8 cellular contexts compared by ENCODE assay signal in the genomic region with DNA sequence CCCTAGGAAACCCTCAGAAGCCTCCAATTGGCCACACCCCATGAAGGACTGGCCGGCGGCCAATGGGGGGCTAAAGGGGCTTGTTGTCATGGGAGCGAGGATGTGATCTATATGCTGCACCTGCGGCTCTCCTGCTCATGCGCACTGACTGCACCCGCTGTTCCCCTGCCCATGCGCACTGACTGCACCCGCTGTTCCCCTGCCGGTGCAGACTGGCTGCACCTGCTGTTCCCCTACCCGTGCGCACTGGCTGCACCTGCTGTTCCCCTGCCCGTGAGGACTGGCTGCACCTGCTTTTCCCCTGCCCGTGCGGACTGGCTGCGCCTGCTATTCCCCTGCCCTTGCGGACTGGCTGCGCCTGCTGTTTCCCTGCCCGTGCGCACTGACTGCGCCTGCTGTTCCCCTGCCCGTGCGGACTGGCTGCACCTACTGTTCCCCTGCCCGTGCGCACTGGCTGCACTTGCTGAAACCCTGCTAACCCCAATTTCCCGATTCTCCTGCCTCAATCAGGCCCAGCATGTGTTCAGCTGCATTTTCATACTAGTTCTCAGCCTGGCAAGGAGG. TPM values are rescaled to one million over a fixed set of nuclear protein-coding genes. Genes with fewer than 3 reads are reported as not detected.
DNase-seq lines count a peak whose midpoint lies in the region; ATAC-seq, FAIRE-seq and TF ChIP-seq lines count a peak whose summit lies in the region.

No MANE protein-coding gene starts in this region.

- intact Hi-C loops in CD4-positive, alpha-beta memory T cell (cut with micrococcal nuclease): no loop called here

- peak overlapping the region; percentile 99 for H3K4me2 ChIP-seq in OCI-LY1 (ENCODE audit: low read length)

- no peaks in the 10 kb centered on the region for H3K9me3 ChIP-seq in CD4-positive, alpha-beta memory T cell (ENCODE audit: control insufficient read depth in 1 of 2, low read length in 2 of 2)
- peaks cover 5% of the 10 kb centered on the region for H3K9me3 ChIP-seq in OCI-LY1 (ENCODE audit: low read length)
- no peaks in the 10 kb centered on the region for H3K9me3 ChIP-seq in iPS-15b (ENCODE audit: control insufficient read depth, insufficient read depth, low read length)
- H3K9me3 ChIP-seq in tibial nerve: no peaks in the 10 kb centered on the region

- CTCF ChIA-PET in CD4-positive, alpha-beta memory T cell (lab: Charles Lee; ENCODE audit: partially characterized antibody): no interaction called here

- peak; percentile 85 for FAIRE-seq in HTR-8/SVneo (lab: Jason Lieb, UNC)

- H3K9ac ChIP-seq in OCI-LY1 (ENCODE audit: low read length): peak overlapping the region; percentile 78
- H3K9ac ChIP-seq in iPS-15b (ENCODE audit: low read depth, low read length): peak overlapping the region; percentile 60

- H3K27me3 Mint-ChIP-seq in CD4-positive, alpha-beta memory T cell: peaks cover 8 to 13% of the 10 kb centered on the region in 2 donors

- no peak overlapping the region for H2AFZ ChIP-seq in OCI-LY1 (ENCODE audit: low read length)

- peak overlapping the region in 1 of 2 donors; percentile 47 for H3K4me3 ChIP-seq in CD4-positive, alpha-beta memory T cell (ENCODE audit: low read length in 2 of 2)
- H3K4me3 ChIP-seq in OCI-LY1 (ENCODE audit: low read depth, low read length, poor library complexity, severe bottlenecking): peak overlapping the region; percentile 78
- peak overlapping the region; percentile 83 for H3K4me3 ChIP-seq in iPS-15b (ENCODE audit: low read depth, low read length)
- peak overlapping the region in 2 of 4 donors; percentile 3 to 5 for H3K4me3 ChIP-seq in tibial nerve

- H3K27ac Mint-ChIP-seq in CD4-positive, alpha-beta memory T cell: no peak overlapping the region

- ATAC-seq in GM19467 (IDR thresholded peaks at IDR 0.05; ENCODE audit: unreplicated experiment): peak; percentile 92

- H3K27me3 ChIP-seq in CD4-positive, alpha-beta memory T cell (ENCODE audit: insufficient read depth, low read length): no peaks in the 10 kb centered on the region
- H3K27me3 ChIP-seq in OCI-LY1 (ENCODE audit: insufficient read depth, low read length) (peaks cover 3% of the 10 kb centered on the region; the same call in 1 of the 2 replicates), iPS-15b (ENCODE audit: control insufficient read depth, insufficient read depth, low read length) (peaks cover 11% of the 10 kb centered on the region), tibial nerve (peaks cover 0 to 24% of the 10 kb centered on the region in 2 donors)

- no peaks in the 10 kb centered on the region for H3K36me3 ChIP-seq in CD4-positive, alpha-beta memory T cell (ENCODE audit: insufficient read depth, low read length)
- H3K36me3 ChIP-seq in OCI-LY1 (ENCODE audit: insufficient read depth, low read length) (no peaks in the 10 kb centered on the region; the same call in 1 of the 2 replicates), iPS-15b (ENCODE audit: control insufficient read depth, insufficient read depth, low read length) (no peaks in the 10 kb centered on the region), tibial nerve (no peaks in the 10 kb centered on the region)

- no peaks in the 10 kb centered on the region for H3K79me2 ChIP-seq in OCI-LY1 (ENCODE audit: insufficient read depth, low read length)

- H3K4me1 ChIP-seq in CD4-positive, alpha-beta memory T cell (ENCODE audit: insufficient read depth, low read length): peaks cover 8% of the 10 kb centered on the region
- H3K4me1 ChIP-seq in OCI-LY1 (ENCODE audit: insufficient read depth, low read length, severe bottlenecking) (peaks cover 25% of the 10 kb centered on the region), iPS-15b (ENCODE audit: control insufficient read depth, insufficient read depth, low read length) (peaks cover 15% of the 10 kb centered on the region), tibial nerve (peaks cover 0 to 13% (median 0%) of the 10 kb centered on the region in 4 donors)

- H3K9me2 ChIP-seq in OCI-LY1 (ENCODE audit: low read depth, low read length): no peaks in the 10 kb centered on the region

- H3K27ac ChIP-seq in CD4-positive, alpha-beta memory T cell (ENCODE audit: low read depth, low read length): no peak overlapping the region
- H3K27ac ChIP-seq in OCI-LY1 (ENCODE audit: low read depth, low read length, poor library complexity, severe bottlenecking) (peak overlapping the region; percentile 69), tibial nerve (no peak overlapping the region)

- H3K36me3 Mint-ChIP-seq in CD4-positive, alpha-beta memory T cell: no peaks in the 10 kb centered on the region

- 2 to 4% methylated on average over 24 of the region's 25 CpGs for WGBS in tibial nerve, 2 donors

- no peaks in the 10 kb centered on the region for H4K20me1 ChIP-seq in OCI-LY1 (ENCODE audit: insufficient read depth, low read length)

- H3K4me1 Mint-ChIP-seq in CD4-positive, alpha-beta memory T cell: peaks cover 0 to 12% (median 1%) of the 10 kb centered on the region in 4 donors

- peak; percentile 13 to 47 (median 44) for DNase-seq in CD4-positive, alpha-beta memory T cell
- DNase-seq in HTR-8/SVneo (ENCODE audit: insufficient read length, low spot score) (peak; percentile 55), tibial nerve (ENCODE audit: low spot score in 2 of 2) (no peak)
- peak; percentile 20 for DNase-seq in activated effector memory CD4-positive, alpha-beta T cell treated with Interleukin-2 at 50 U/mL for 16 hours
- DNase-seq in stimulated activated CD4-positive, alpha-beta T cell treated with anti-CD3 and anti-CD28 coated beads, Interleukin-15, amount 100 ng/mL, for 48 hours (ENCODE audit: low read depth in 2 of 2): peak; percentile 49 to 54

- peak overlapping the region; percentile 32 to 82 (median 62) for H3K4me3 Mint-ChIP-seq in CD4-positive, alpha-beta memory T cell

- peaks cover 0 to 7% (median 0%) of the 10 kb centered on the region in 8 donors for H3K9me3 Mint-ChIP-seq in CD4-positive, alpha-beta memory T cell

- no peaks in the 10 kb centered on the region for H3F3A ChIP-seq in OCI-LY1 (ENCODE audit: insufficient read depth, low read length)

- TF ChIP-seq CTCF in OCI-LY1 (IDR thresholded peaks at IDR 0.05; ENCODE audit: low read length): no peak
- no peak for TF ChIP-seq CTCF in tibial nerve (IDR thresholded peaks at IDR 0.05)

- POLR2A ChIA-PET in CD4-positive, alpha-beta memory T cell (lab: Charles Lee; ENCODE audit: partially characterized antibody): interaction anchor here (0.9 to 1.1 kb wide), 2 partner anchors 14 to 20 kb away, joined by 3 to 5 read pairs; no protein-coding TSS in a partner anchor

- TF ChIP-seq EP300 in tibial nerve (IDR thresholded peaks at IDR 0.05): no peak

- no peak for TF ChIP-seq POLR2A in tibial nerve (IDR thresholded peaks at IDR 0.05)

RNA-seq across cellular contexts. Expression of a gene that starts 16.8 kb away (rescaled TPM):
- total RNA-seq in CD4-positive, alpha-beta memory T cell: 10 to 100 TPM; 27.0 to 29.9 TPM
- 10 to 100 TPM; 28.1 to 43.8 TPM for polyA plus RNA-seq in CD4-positive, alpha-beta memory T cell
- total RNA-seq in tibial nerve: 10 to 100 TPM; 39.9 to 61.2 (median 48.1) TPM

RNA-seq across cellular contexts. Expression of a gene that starts 46.4 kb away (rescaled TPM):
- under 1 TPM; 0.76 to 0.97 TPM for total RNA-seq in CD4-positive, alpha-beta memory T cell
- polyA plus RNA-seq in CD4-positive, alpha-beta memory T cell: 1 to 10 TPM; 2.6 to 5.6 TPM
- not detected for total RNA-seq in tibial nerve

Comparison
In these comparisons a context has a peak if more than half of its experiments do, and no peak if none do; other contexts are left out.
1. DNase-seq: peak in CD4-positive, alpha-beta memory T cell (5 of 5), HTR-8/SVneo (single experiment), activated effector memory CD4-positive, alpha-beta T cell treated with Interleukin-2 at 50 U/mL for 16 hours (single experiment) and stimulated activated CD4-positive, alpha-beta T cell treated with anti-CD3 and anti-CD28 coated beads, Interleukin-15, amount 100 ng/mL, for 48 hours (2 of 2); none in tibial nerve (0 of 2).